8 cellular contexts compared by ENCODE assay signal in the genomic region with DNA sequence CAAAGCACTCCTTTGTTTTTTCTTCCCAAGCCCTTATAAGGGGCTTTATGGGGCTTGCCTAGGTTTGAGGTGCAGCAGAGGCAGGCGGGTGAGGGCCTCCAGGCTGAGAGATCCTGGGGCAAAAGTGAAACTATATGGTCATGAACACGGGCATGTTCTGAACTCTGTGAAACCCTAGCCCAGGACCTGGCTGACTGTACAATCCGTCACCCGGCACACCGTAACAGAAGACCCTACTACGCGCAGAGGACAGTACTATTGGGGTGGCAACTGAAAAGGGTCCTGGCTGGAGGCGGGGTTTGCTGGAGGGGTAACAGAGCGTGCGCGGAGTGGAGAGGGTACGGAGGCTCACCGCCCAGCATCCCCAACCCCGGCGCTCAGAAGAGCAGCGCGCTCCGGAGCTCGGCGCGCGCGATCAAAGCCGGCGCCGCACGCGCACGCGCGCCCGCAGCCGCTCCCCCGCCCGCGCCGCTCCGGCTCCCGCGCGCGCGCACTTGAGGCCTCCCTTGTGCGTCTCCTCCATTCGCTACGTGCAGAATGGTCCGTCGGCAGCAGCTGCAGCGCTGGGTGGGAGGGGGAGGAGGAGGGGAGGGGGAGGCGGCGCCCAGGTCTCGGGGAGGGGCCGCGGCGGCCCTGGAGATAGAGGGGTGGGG. TPM values are rescaled to one million over a fixed set of nuclear protein-coding genes. Genes with fewer than 3 reads are reported as not detected.
DNase-seq lines count a peak whose midpoint lies in the region; ATAC-seq and TF ChIP-seq lines count a peak whose summit lies in the region.

No MANE protein-coding gene starts in this region.

- H3K9me3 ChIP-seq in colonic mucosa: no peaks in the 10 kb centered on the region
- no peaks in the 10 kb centered on the region for H3K9me3 ChIP-seq in lower lobe of right lung

- H3K27ac ChIP-seq in colonic mucosa: peak overlapping the region; percentile 90
- H3K27ac ChIP-seq in lower lobe of right lung: peak overlapping the region; percentile 51

- H3K36me3 ChIP-seq in colonic mucosa (no peaks in the 10 kb centered on the region), lower lobe of right lung (no peaks in the 10 kb centered on the region)

- DNase-seq in colonic mucosa: peak; percentile 90
- DNase-seq in lower lobe of right lung: peak; percentile 79
- peak; percentile 46 for DNase-seq in stimulated activated CD8-positive, alpha-beta memory T cell treated with anti-CD3 and anti-CD28 coated beads, Interleukin-12 subunit alpha, Interleukin-12 subunit beta, amount 100 ng/mL, for 1 hour (ENCODE audit: low read depth)
- DNase-seq in NCI-H1092 treated with DMSO at 0.1 percent for 48 hours (lab: John Stamatoyannopoulos, UW): no peak
- no peak for DNase-seq in nucleus accumbens (lab: John Stamatoyannopoulos, UW)

- peak overlapping the region; percentile 71 to 81 for H3K9ac ChIP-seq in colonic mucosa (ENCODE audit: low read depth in 2 of 2, low read length in 2 of 2)

- TF ChIP-seq CTCF in WI38 (IDR thresholded peaks at IDR 0.05; ENCODE audit: low read depth, low read length) (no peak), colonic mucosa (IDR thresholded peaks at IDR 0.05) (no peak), lower lobe of right lung (IDR thresholded peaks at IDR 0.05) (no peak)

- H3K4me3 ChIP-seq in WI38 (ENCODE audit: low read depth, low read length) (peak overlapping the region; percentile 38), colonic mucosa (peak overlapping the region; percentile 37), lower lobe of right lung (peak overlapping the region; percentile 57)

- H3K4me1 ChIP-seq in colonic mucosa (peaks cover 23% of the 10 kb centered on the region), lower lobe of right lung (peaks cover 36% of the 10 kb centered on the region)

- peak; percentile 54 for ATAC-seq in GM19023 (IDR thresholded peaks at IDR 0.05; ENCODE audit: unreplicated experiment)
- ATAC-seq in HG03139 (IDR thresholded peaks at IDR 0.05; ENCODE audit: unreplicated experiment): peak; percentile 42
- ATAC-seq in lower lobe of right lung: peak; percentile 78 to 82

- H3K27me3 ChIP-seq in colonic mucosa: no peaks in the 10 kb centered on the region
- H3K27me3 ChIP-seq in lower lobe of right lung (ENCODE audit: low read depth): peaks cover 14% of the 10 kb centered on the region

- intact Hi-C loops in colonic mucosa (cut with DNase I): no loop called here
- intact Hi-C loops in lower lobe of right lung (cut with DNase I): loop anchor here (10.0 kb wide), 1 partner anchor 298 kb away; a partner anchor contains a TSS

RNA-seq across cellular contexts. Expression of a gene that starts 54.2 kb away (rescaled TPM):
- total RNA-seq in colonic mucosa (10 to 100 TPM; 72.0 to 77.7 TPM), lower lobe of right lung (83.9 TPM)

RNA-seq across cellular contexts. Expression of a gene that starts 54.3 kb away (rescaled TPM):
- total RNA-seq in colonic mucosa (10 to 100 TPM; 74.3 to 95.3 TPM), lower lobe of right lung (99.2 TPM)

Comparison
In these comparisons a context has a peak if more than half of its experiments do, and no peak if none do; other contexts are left out.
1. DNase-seq: peak in colonic mucosa (single experiment), lower lobe of right lung (single experiment) and stimulated activated CD8-positive, alpha-beta memory T cell treated with anti-CD3 and anti-CD28 coated beads, Interleukin-12 subunit alpha, Interleukin-12 subunit beta, amount 100 ng/mL, for 1 hour (single experiment); none in NCI-H1092 treated with DMSO at 0.1 percent for 48 hours (single experiment) and nucleus accumbens (0 of 56).
2. Peak in every context shown above with its lines, with median percentiles within 50 percentile points of each other: ATAC-seq and H3K4me3 ChIP-seq.